Comparison of ENCODE assay signal across 17 cellular contexts in genomic region chr1:86085741-86086411, GRCh38.
A peak's percentile ranks its signal among the peaks of the same experiment; 100 is the strongest.
DNase-seq lines count a peak whose midpoint lies in the region; ATAC-seq, FAIRE-seq and TF ChIP-seq lines count a peak whose summit lies in the region.
"Had no signal": no experiment of that assay in that cellular context is flagged by ENCODE, and none has a peak within 500 bp of the region (broad histone marks: within the 10 kb centered on the region; RNA-seq: fewer than 3 reads in every experiment).

No MANE protein-coding gene starts in this region.

- in situ Hi-C loops in ACHN (cut with HindIII; ENCODE audit: low pct_ligation_motif_present, low pct_unique_long_range_greater_than_20kb, low sequenced_read_pairs): no loop called here
- in situ Hi-C loops in G401 (cut with HindIII; ENCODE audit: low sequenced_read_pairs): no loop called here

- DNase-seq in GM12892 (ENCODE audit: insufficient read length): no peak
- peak; percentile 49 for DNase-seq in chondrocyte (ENCODE audit: low spot score)
- no peak for DNase-seq in HT-29 (ENCODE audit: low spot score)
- DNase-seq in ACHN: no peak
- no peak for DNase-seq in G401 (ENCODE audit: low spot score)
- DNase-seq: activated CD4-positive, CD25-positive, alpha-beta regulatory T cell; AML-193; left lung; MV-4-11; NCI-H2029 treated with DMSO at 0.1 percent for 48 hours; NCI-H446 treated with DMSO at 0.1 percent for 48 hours; psoas muscle; stimulated activated CD4-positive, alpha-beta T cell treated with anti-CD3 and anti-CD28 coated beads, Interleukin-4, amount 100 ng/mL, for 4 hours; substantia nigra had no signal

- TF ChIP-seq POLR2A in GM12892 (IDR thresholded peaks at IDR 0.05; ENCODE audit: low read depth, low read length): no peak

- no peak overlapping the region for H3K27ac Mint-ChIP-seq in chondrocyte (ENCODE audit: unreplicated experiment)

- H3K4me1 Mint-ChIP-seq in chondrocyte (ENCODE audit: low read depth): no peaks in the 10 kb centered on the region

- TF ChIP-seq CTCF in chondrocyte (IDR thresholded peaks at IDR 0.05): no peak

- no peaks in the 10 kb centered on the region for H3K36me3 Mint-ChIP-seq in chondrocyte (ENCODE audit: low read depth)

- no peak overlapping the region for H3K4me3 Mint-ChIP-seq in chondrocyte (ENCODE audit: unreplicated experiment)

- FAIRE-seq in GM12892 (lab: Jason Lieb, UNC): peak; percentile 86
- FAIRE-seq: bronchial epithelial cell had no signal

- H3K9me3 Mint-ChIP-seq in chondrocyte (ENCODE audit: low read depth): no peaks in the 10 kb centered on the region

- ATAC-seq in GM19351 (IDR thresholded peaks at IDR 0.05; ENCODE audit: unreplicated experiment) (peak; percentile 53), HG03103 (IDR thresholded peaks at IDR 0.05; ENCODE audit: low read depth, unreplicated experiment) (peak; percentile 39)
- ATAC-seq: left lung, psoas muscle had no signal

- H3K27me3 Mint-ChIP-seq in chondrocyte (ENCODE audit: low read depth): peaks cover 4% of the 10 kb centered on the region
